33 cellular contexts compared by ENCODE assay signal in the genomic region with DNA sequence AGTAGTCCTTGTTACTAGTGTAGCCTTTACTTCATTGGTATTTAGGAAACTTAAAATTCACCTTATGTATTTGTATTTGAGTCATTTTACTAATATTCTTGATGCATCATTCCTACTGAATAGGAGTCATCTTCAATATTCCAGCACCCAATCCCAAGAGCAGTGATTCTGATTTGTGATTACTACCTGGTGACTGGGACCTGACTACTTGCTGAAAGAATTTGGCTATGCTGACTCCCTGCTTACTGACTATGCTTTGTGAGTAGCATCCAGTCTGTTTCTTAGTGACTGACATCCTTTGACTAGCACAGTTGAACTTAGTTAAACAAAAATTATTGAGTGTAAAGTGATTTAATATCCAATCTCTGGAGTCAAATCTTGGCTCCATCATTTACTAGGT.
DNase-seq lines count a peak whose midpoint lies in the region; ATAC-seq, FAIRE-seq and TF ChIP-seq lines count a peak whose summit lies in the region.
"Had no signal": no experiment of that assay in that cellular context is flagged by ENCODE, and none has a peak within 500 bp of the region (broad histone marks: within the 10 kb centered on the region; RNA-seq: fewer than 3 reads in every experiment).

No MANE protein-coding gene starts in this region.

- no peak overlapping the region for H4K8ac ChIP-seq in mesenchymal stem cell (ENCODE audit: low read length)

- no peak overlapping the region for H2BK120ac ChIP-seq in mesenchymal stem cell (ENCODE audit: low read depth, low read length)

- FAIRE-seq in astrocyte (lab: Jason Lieb, UNC) = no peak
- FAIRE-seq: A549, GM18507, GM19239, HTR-8/SVneo, islet of Langerhans, K562 had no signal

- H3K9ac ChIP-seq in astrocyte (ENCODE audit: low read length) = no peak overlapping the region
- no peak overlapping the region for H3K9ac ChIP-seq in mesenchymal stem cell (ENCODE audit: low read length)

- CTCF ChIA-PET in WTC11 (lab: Charles Lee) = no interaction called here

- H3K27ac Mint-ChIP-seq in astrocyte (ENCODE audit: unreplicated experiment) (no peak overlapping the region), WTC11 (no peak overlapping the region)
- H3K27ac Mint-ChIP-seq: activated CD4-positive, alpha-beta memory T cell treated with anti-CD3 and anti-CD28 coated beads for 36 hours; activated naive CD4-positive, alpha-beta T cell treated with anti-CD3 and anti-CD28 coated beads for 36 hours; activated T-helper 1 cell treated with anti-CD3 and anti-CD28 coated beads, Interleukin-12 subunit alpha, Interleukin-12 subunit beta, Interleukin-2, Interleukin-4 antibody, amounts not matched to agents 30 ng/mL and 10 ng/mL and 1 ng/mL, durations not matched to agents 14 hours and 24 hours and 36 hours; B cell; CD4-positive, alpha-beta memory T cell; H9 had no signal

- no peak overlapping the region for H3K23ac ChIP-seq in mesenchymal stem cell (ENCODE audit: low read length in 2 of 2)

- H4K91ac ChIP-seq in mesenchymal stem cell (ENCODE audit: low read length) = no peak overlapping the region

- H3K36me3 Mint-ChIP-seq in astrocyte (ENCODE audit: low read depth, unreplicated experiment) (no peaks in the 10 kb centered on the region), WTC11 (no peaks in the 10 kb centered on the region)
- H3K36me3 Mint-ChIP-seq: activated CD4-positive, alpha-beta memory T cell treated with anti-CD3 and anti-CD28 coated beads for 36 hours; CD4-positive, alpha-beta memory T cell had no signal

- no peak overlapping the region for H3K14ac ChIP-seq in mesenchymal stem cell (ENCODE audit: low read length in 2 of 2)

- no peaks in the 10 kb centered on the region for H4K20me1 ChIP-seq in astrocyte (ENCODE audit: insufficient read depth, low read length)

- peak; percentile 47 for DNase-seq in EL
- DNase-seq in HT1080 (ENCODE audit: low read depth) = peak; percentile 73
- peak; percentile 16 for DNase-seq in astrocyte (ENCODE audit: low read depth)
- DNase-seq in iris pigment epithelial cell (ENCODE audit: low read depth) = peak; percentile 6
- no peak for DNase-seq in mesenchymal stem cell
- DNase-seq in activated gamma-delta T cell (lab: John Stamatoyannopoulos, UW) = no peak
- DNase-seq in WTC11 (ENCODE audit: low spot score) = no peak
- DNase-seq: activated CD4-positive, alpha-beta memory T cell treated with anti-CD3 and anti-CD28 coated beads for 36 hours; activated CD4-positive, alpha-beta T cell treated with anti-CD3 and anti-CD28 coated beads for 1 hour; activated naive CD4-positive, alpha-beta T cell treated with anti-CD3 and anti-CD28 coated beads for 36 hours; CD4-positive, alpha-beta memory T cell; H9; left ventricle myocardium superior; NCI-H1105 treated with DMSO at 0.1 percent for 48 hours; NCI-H187 treated with DMSO at 0.1 percent for 48 hours; NCI-H2171 treated with DMSO at 0.1 percent for 48 hours; NCI-H524; posterior cingulate gyrus; SIG-M5; sigmoid colon; stimulated activated CD4-positive, alpha-beta T cell treated with anti-CD3 and anti-CD28 coated beads, Interleukin-4, amount 100 ng/mL, for 1 hour; stomach; thyroid gland had no signal

- H3K4me3 Mint-ChIP-seq in astrocyte (ENCODE audit: unreplicated experiment) = no peak overlapping the region
- no peak overlapping the region for H3K4me3 Mint-ChIP-seq in WTC11
- H3K4me3 Mint-ChIP-seq: activated CD4-positive, alpha-beta memory T cell treated with anti-CD3 and anti-CD28 coated beads for 36 hours; activated naive CD4-positive, alpha-beta T cell treated with anti-CD3 and anti-CD28 coated beads for 36 hours; activated T-helper 1 cell treated with anti-CD3 and anti-CD28 coated beads, Interleukin-12 subunit alpha, Interleukin-12 subunit beta, Interleukin-2, Interleukin-4 antibody, amounts not matched to agents 30 ng/mL and 10 ng/mL and 1 ng/mL, durations not matched to agents 14 hours and 24 hours and 36 hours; B cell; CD4-positive, alpha-beta memory T cell; H9 had no signal

- no peak overlapping the region for H2BK15ac ChIP-seq in mesenchymal stem cell (ENCODE audit: low read depth, poor library complexity, severe bottlenecking)

- no peak overlapping the region for H2BK12ac ChIP-seq in mesenchymal stem cell (ENCODE audit: low read length in 2 of 2)

- H3K4ac ChIP-seq in mesenchymal stem cell (ENCODE audit: low read depth in 1 of 2, low read length in 2 of 2) = no peak overlapping the region

- no peak overlapping the region for H2AK5ac ChIP-seq in mesenchymal stem cell (ENCODE audit: low read length, severe bottlenecking)

- H3K27me3 ChIP-seq in astrocyte (ENCODE audit: insufficient read depth, low read length) (no peaks in the 10 kb centered on the region), mesenchymal stem cell (ENCODE audit: control insufficient read depth in 1 of 2, insufficient read depth in 1 of 2, low read length in 2 of 2) (no peaks in the 10 kb centered on the region)
- H3K27me3 ChIP-seq: sigmoid colon, stomach, thyroid gland, vagina had no signal

- H3K9me3 ChIP-seq in astrocyte (ENCODE audit: insufficient read depth, low read depth, low read length) (no peaks in the 10 kb centered on the region), mesenchymal stem cell (ENCODE audit: control insufficient read depth, low read length) (no peaks in the 10 kb centered on the region)
- H3K9me3 ChIP-seq: A549, sigmoid colon, stomach, thyroid gland, vagina had no signal

- POLR2A ChIA-PET in WTC11 (lab: Charles Lee) = interaction anchor here (0.6 to 0.7 kb wide), 2 partner anchors 10 to 152 kb away, joined by 3 to 4 read pairs; no protein-coding TSS in a partner anchor

- H3K4me3 ChIP-seq in astrocyte (ENCODE audit: insufficient read depth, low read depth, low read length) (no peak overlapping the region), mesenchymal stem cell (ENCODE audit: insufficient read depth in 1 of 2, low read depth in 1 of 2, low read length in 2 of 2) (no peak overlapping the region)
- H3K4me3 ChIP-seq: A549, K562, sigmoid colon, stomach, thyroid gland, vagina had no signal

- no peaks in the 10 kb centered on the region for H3K4me1 Mint-ChIP-seq in astrocyte (ENCODE audit: low read depth, unreplicated experiment)
- H3K4me1 Mint-ChIP-seq in WTC11 = 0 out of 2 replicates have a peak, but pooled peaks cover 3% of the 10 kb centered on the region
- H3K4me1 Mint-ChIP-seq: B cell; CD4-positive, alpha-beta memory T cell; H9 had no signal

- H3K9me3 Mint-ChIP-seq in astrocyte (ENCODE audit: unreplicated experiment) (no peaks in the 10 kb centered on the region), WTC11 (peaks cover 5% of the 10 kb centered on the region; the same call in 1 of the 2 replicates)

- no peak overlapping the region for H2AFZ ChIP-seq in astrocyte (ENCODE audit: low read depth, low read length)
- H2AFZ ChIP-seq in mesenchymal stem cell (ENCODE audit: low read depth, low read length) = no peak overlapping the region

- H3K27me3 Mint-ChIP-seq in astrocyte (ENCODE audit: low read depth, unreplicated experiment) (no peaks in the 10 kb centered on the region), WTC11 (ENCODE audit: low read depth) (no peaks in the 10 kb centered on the region)
- H3K27me3 Mint-ChIP-seq: activated CD4-positive, alpha-beta memory T cell treated with anti-CD3 and anti-CD28 coated beads for 36 hours; B cell; CD4-positive, alpha-beta memory T cell had no signal

- no peak overlapping the region for H2BK5ac ChIP-seq in mesenchymal stem cell (ENCODE audit: low read depth, low read length, poor library complexity, severe bottlenecking)

- H3K4me1 ChIP-seq in astrocyte (ENCODE audit: insufficient read depth, low read length) = no peaks in the 10 kb centered on the region
- no peaks in the 10 kb centered on the region for H3K4me1 ChIP-seq in mesenchymal stem cell (ENCODE audit: control insufficient read depth, insufficient read depth, low read depth, low read length)
- H3K4me1 ChIP-seq: A549, sigmoid colon, stomach, thyroid gland, vagina had no signal

- no peak overlapping the region for H3K27ac ChIP-seq in astrocyte (ENCODE audit: low read depth, low read length)
- H3K27ac ChIP-seq in mesenchymal stem cell (ENCODE audit: low read length, poor library complexity, severe bottlenecking) = no peak overlapping the region
- H3K27ac ChIP-seq: A549, sigmoid colon, stomach, thyroid gland, vagina had no signal

- H3K4me2 ChIP-seq in astrocyte (ENCODE audit: low read length) (no peak overlapping the region), mesenchymal stem cell (ENCODE audit: low read length, poor library complexity, severe bottlenecking) (no peak overlapping the region)
- H3K4me2 ChIP-seq: A549 had no signal

- H3K36me3 ChIP-seq in astrocyte (ENCODE audit: insufficient read depth, low read length) (no peaks in the 10 kb centered on the region), mesenchymal stem cell (ENCODE audit: control insufficient read depth in 1 of 2, insufficient read depth in 2 of 2, low read depth in 1 of 2, low read length in 2 of 2) (no peaks in the 10 kb centered on the region)
- H3K36me3 ChIP-seq: sigmoid colon, stomach, thyroid gland, vagina had no signal

- no peaks in the 10 kb centered on the region for H3K79me2 ChIP-seq in astrocyte (ENCODE audit: insufficient read depth, low read length)

- H3K18ac ChIP-seq in mesenchymal stem cell (ENCODE audit: low read depth in 1 of 2, low read length in 2 of 2) = no peak overlapping the region

- H3K79me1 ChIP-seq in mesenchymal stem cell (replicated peaks; ENCODE audit: low read length, poor library complexity, severe bottlenecking) = no peaks in the 10 kb centered on the region

- TF ChIP-seq CTCF in astrocyte (IDR thresholded peaks at IDR 0.05; ENCODE audit: insufficient read depth, low read depth, low read length) (no peak), WTC11 (IDR thresholded peaks at IDR 0.05) (no peak)

- ATAC-seq in HG03108 (IDR thresholded peaks at IDR 0.05; ENCODE audit: unreplicated experiment) (no peak), WTC11 (no peak)
- ATAC-seq: A549, K562, left ventricle myocardium superior had no signal

TF ChIP-seq in WTC11, 78 proteins besides CTCF, POLR2A, EP300 and RAD21 (continues in another document):
- TF ChIP-seq CREM (CRISPR knock-in tag; IDR thresholded peaks at IDR 0.05) (no peak), ZNF219 (CRISPR knock-in tag; IDR thresholded peaks at IDR 0.05; ENCODE audit: borderline replicate concordance) (no peak), HMGA2 (CRISPR knock-in tag; IDR thresholded peaks at IDR 0.05) (no peak), TCF7 (CRISPR knock-in tag; IDR thresholded peaks at IDR 0.05; ENCODE audit: low read depth) (no peak)
- TF ChIP-seq, protein P1, sequence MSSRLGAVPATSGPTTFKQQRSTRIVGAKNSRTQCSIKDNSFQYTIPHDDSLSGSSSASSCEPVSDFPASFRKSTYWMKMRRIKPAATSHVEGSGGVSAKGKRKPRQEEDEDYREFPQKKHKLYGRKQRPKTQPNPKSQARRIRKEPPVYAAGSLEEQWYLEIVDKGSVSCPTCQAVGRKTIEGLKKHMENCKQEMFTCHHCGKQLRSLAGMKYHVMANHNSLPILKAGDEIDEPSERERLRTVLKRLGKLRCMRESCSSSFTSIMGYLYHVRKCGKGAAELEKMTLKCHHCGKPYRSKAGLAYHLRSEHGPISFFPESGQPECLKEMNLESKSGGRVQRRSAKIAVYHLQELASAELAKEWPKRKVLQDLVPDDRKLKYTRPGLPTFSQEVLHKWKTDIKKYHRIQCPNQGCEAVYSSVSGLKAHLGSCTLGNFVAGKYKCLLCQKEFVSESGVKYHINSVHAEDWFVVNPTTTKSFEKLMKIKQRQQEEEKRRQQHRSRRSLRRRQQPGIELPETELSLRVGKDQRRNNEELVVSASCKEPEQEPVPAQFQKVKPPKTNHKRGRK (CRISPR knock-in tag; IDR thresholded peaks at IDR 0.05; ENCODE audit: borderline replicate concordance) = no peak

Comparison
In these comparisons a context has a peak if more than half of its experiments do, and no peak if none do; other contexts are left out.
1. DNase-seq: peak in EL (single experiment), HT1080 (single experiment), astrocyte (single experiment) and iris pigment epithelial cell (single experiment); none in mesenchymal stem cell (single experiment), activated gamma-delta T cell (single experiment) and WTC11 (single experiment).